20 cellular contexts compared by ENCODE assay signal in genomic region chr2:171930385-171930784, GRCh38.
DNase-seq lines count a peak whose midpoint lies in the region; ATAC-seq and TF ChIP-seq lines count a peak whose summit lies in the region.
"Had no signal": no experiment of that assay in that cellular context is flagged by ENCODE, and none has a peak within 500 bp of the region (broad histone marks: within the 10 kb centered on the region; RNA-seq: fewer than 3 reads in every experiment).

No MANE protein-coding gene starts in this region.

- peaks cover 67% of the 10 kb centered on the region for H3K4me1 Mint-ChIP-seq in activated naive CD4-positive, alpha-beta T cell treated with anti-CD3 and anti-CD28 coated beads, Interleukin-2, amount 50 U/mL, for 24 hours
- H3K4me1 Mint-ChIP-seq in memory B cell = peaks cover 17% of the 10 kb centered on the region

- H3F3A ChIP-seq in Loucy (ENCODE audit: low read depth) = no peaks in the 10 kb centered on the region

- H4K20me1 ChIP-seq in DND-41 (ENCODE audit: insufficient read depth, low read length) = peaks cover 28% of the 10 kb centered on the region
- peaks cover 38% of the 10 kb centered on the region for H4K20me1 ChIP-seq in Loucy (ENCODE audit: insufficient read depth, low read length, poor library complexity, severe bottlenecking)

- H3K4me1 ChIP-seq in DND-41 (ENCODE audit: insufficient read depth, low read length) = peaks cover 28% of the 10 kb centered on the region
- H3K4me1 ChIP-seq in Loucy (ENCODE audit: insufficient read depth, low read length, poor library complexity, severe bottlenecking) = peaks cover 28% of the 10 kb centered on the region
- H3K4me1 ChIP-seq: BLaER1, Caco-2, HAP-1 had no signal

- H3K4me3 ChIP-seq in DND-41 (ENCODE audit: low read depth in 1 of 2, low read length in 2 of 2) = no peak overlapping the region
- H3K4me3 ChIP-seq in Loucy (ENCODE audit: low read length, poor library complexity, severe bottlenecking) = peak overlapping the region; percentile 18
- H3K4me3 ChIP-seq: BLaER1, HAP-1 had no signal

- peaks cover 52% of the 10 kb centered on the region for H3K36me3 ChIP-seq in DND-41 (ENCODE audit: insufficient read depth, low read length)
- H3K36me3 ChIP-seq in Loucy (ENCODE audit: insufficient read depth, low read length) = peaks cover 30% of the 10 kb centered on the region; the same call in 1 of the 2 replicates

- no peak overlapping the region for H3K27ac Mint-ChIP-seq in activated naive CD4-positive, alpha-beta T cell treated with anti-CD3 and anti-CD28 coated beads, Interleukin-2, amount 50 U/mL, for 24 hours
- peak overlapping the region; percentile 45 for H3K27ac Mint-ChIP-seq in memory B cell
- H3K27ac Mint-ChIP-seq: B cell; CD8-positive, alpha-beta T cell; HFFc6 had no signal

- H3K9me2 ChIP-seq in Loucy (replicated peaks; ENCODE audit: low read depth, low read length) = no peaks in the 10 kb centered on the region

- peaks cover 98% of the 10 kb centered on the region for H3K79me2 ChIP-seq in DND-41 (ENCODE audit: insufficient read depth, low read length)
- peaks cover 100% of the 10 kb centered on the region for H3K79me2 ChIP-seq in Loucy (ENCODE audit: insufficient read depth, low read length)

- ATAC-seq in DND-41 (ENCODE audit: insufficient read depth, low read depth) = no peak
- ATAC-seq in memory B cell (ENCODE audit: low read depth) = no peak
- ATAC-seq in GM18520 (IDR thresholded peaks at IDR 0.05; ENCODE audit: unreplicated experiment) = no peak
- ATAC-seq: CD8-positive, alpha-beta T cell had no signal

- TF ChIP-seq CTCF in DND-41 (IDR thresholded peaks at IDR 0.05; ENCODE audit: borderline replicate concordance, extremely low read depth, low read length, poor library complexity, severe bottlenecking) (no peak), Loucy (conservative IDR thresholded peaks at IDR 0.05; ENCODE audit: low read length) (no peak), GM20000 (IDR thresholded peaks at IDR 0.05; ENCODE audit: extremely low read depth, missing control alignments) (no peak)

- no peaks in the 10 kb centered on the region for H3K9me3 ChIP-seq in DND-41 (ENCODE audit: insufficient read depth, low read length, severe bottlenecking)
- H3K9me3 ChIP-seq in Loucy (ENCODE audit: insufficient read depth, low read depth, low read length) = no peaks in the 10 kb centered on the region
- H3K9me3 ChIP-seq: Caco-2, HAP-1 had no signal

- H3K27me3 ChIP-seq in DND-41 (ENCODE audit: insufficient read depth, low read length, poor library complexity) (no peaks in the 10 kb centered on the region), Loucy (ENCODE audit: insufficient read depth, low read length, poor library complexity, severe bottlenecking) (no peaks in the 10 kb centered on the region)
- H3K27me3 ChIP-seq: BLaER1 had no signal

- no peaks in the 10 kb centered on the region for H3K27me3 Mint-ChIP-seq in activated naive CD4-positive, alpha-beta T cell treated with anti-CD3 and anti-CD28 coated beads, Interleukin-2, amount 50 U/mL, for 24 hours
- H3K27me3 Mint-ChIP-seq in memory B cell = no peaks in the 10 kb centered on the region
- H3K27me3 Mint-ChIP-seq: B cell; CD4-positive, CD25-positive, alpha-beta regulatory T cell had no signal

- no peak overlapping the region for H3K9ac ChIP-seq in DND-41 (ENCODE audit: low read depth, low read length)
- no peak overlapping the region for H3K9ac ChIP-seq in Loucy (ENCODE audit: low read depth, low read length, poor library complexity, severe bottlenecking)
- H3K9ac ChIP-seq: BLaER1 had no signal

- DNase-seq in activated naive CD4-positive, alpha-beta T cell treated with Interleukin-2 at 50 U/mL for 16 hours = no peak
- DNase-seq in DND-41 = no peak
- DNase-seq in memory B cell (ENCODE audit: low spot score in 2 of 2) = no peak
- no peak for DNase-seq in nucleus accumbens (lab: John Stamatoyannopoulos, UW)
- no peak for DNase-seq in GM20000 (ENCODE audit: low spot score)
- DNase-seq: Caco-2; CD4-positive, CD25-positive, alpha-beta regulatory T cell; CD8-positive, alpha-beta T cell; DMS153; EL; GDM1; GOT3; HFFc6 had no signal

- H3K27ac ChIP-seq in DND-41 (ENCODE audit: low read length) = no peak overlapping the region
- H3K27ac ChIP-seq: BLaER1, C4-2B had no signal

- H3K4me2 ChIP-seq in DND-41 (ENCODE audit: insufficient read depth, low read length) = 0 out of 2 replicates have a peak overlapping the region, but pooled peaks have one; percentile 16
- H3K4me2 ChIP-seq in Loucy (ENCODE audit: low read depth, low read length, poor library complexity, severe bottlenecking) = peak overlapping the region; percentile 93
- H3K4me2 ChIP-seq: BLaER1 had no signal

- peaks cover 30% of the 10 kb centered on the region for H3K36me3 Mint-ChIP-seq in activated naive CD4-positive, alpha-beta T cell treated with anti-CD3 and anti-CD28 coated beads, Interleukin-2, amount 50 U/mL, for 24 hours
- H3K36me3 Mint-ChIP-seq in memory B cell = peaks cover 27% of the 10 kb centered on the region

- H3K4me3 Mint-ChIP-seq in activated naive CD4-positive, alpha-beta T cell treated with anti-CD3 and anti-CD28 coated beads, Interleukin-2, amount 50 U/mL, for 24 hours = peak overlapping the region; percentile 15
- no peak overlapping the region for H3K4me3 Mint-ChIP-seq in memory B cell
- H3K4me3 Mint-ChIP-seq: B cell; CD4-positive, CD25-positive, alpha-beta regulatory T cell; CD8-positive, alpha-beta T cell; HFFc6 had no signal

- H2AFZ ChIP-seq in DND-41 (ENCODE audit: low read depth, low read length) (no peak overlapping the region), Loucy (ENCODE audit: low read length) (no peak overlapping the region)

- no peaks in the 10 kb centered on the region for H3K9me3 Mint-ChIP-seq in activated naive CD4-positive, alpha-beta T cell treated with anti-CD3 and anti-CD28 coated beads, Interleukin-2, amount 50 U/mL, for 24 hours
- H3K9me3 Mint-ChIP-seq in memory B cell = no peaks in the 10 kb centered on the region
- H3K9me3 Mint-ChIP-seq: CD8-positive, alpha-beta T cell; HFFc6 had no signal
